Comparison of ENCODE assay signal across 1 cellular context in genomic region chr19:14731200-14731599, GRCh38.
TF ChIP-seq lines count a peak whose summit lies in the region.

No MANE protein-coding gene starts in this region.

TF ChIP-seq in HCT116, 20 proteins besides CTCF, POLR2A, EP300 and RAD21:
- TF ChIP-seq ATF3 (IDR thresholded peaks at IDR 0.05) = no peak
- TF ChIP-seq SP1 (IDR thresholded peaks at IDR 0.05; ENCODE audit: low read depth) = peak; percentile 16; the same call in 1 of the 2 replicates
- TF ChIP-seq ELF1 (IDR thresholded peaks at IDR 0.05; ENCODE audit: borderline replicate concordance, low read depth) = peak; percentile 85
- TF ChIP-seq POLR2AphosphoS5 (IDR thresholded peaks at IDR 0.05; ENCODE audit: low read depth, low read length) = peak; percentile 60
